ENCODE assay signal across 9 cellular contexts in genomic region chr3:159260049-159260662, GRCh38.
DNase-seq lines count a peak whose midpoint lies in the region; ATAC-seq, FAIRE-seq and TF ChIP-seq lines count a peak whose summit lies in the region.
"Had no signal": no experiment of that assay in that cellular context is flagged by ENCODE, and none has a peak within 500 bp of the region (broad histone marks: within the 10 kb centered on the region; RNA-seq: fewer than 3 reads in every experiment).

No MANE protein-coding gene starts in this region.

- CTCF ChIA-PET in BJ (lab: Yijun Ruan, JAX) = interaction anchor here (0.7 to 7.2 kb wide), 35 partner anchors 8 to 752 kb away, joined by 3 to 144 read pairs (median 4); partner anchors contain the start of gene MFSD1
- CTCF ChIA-PET in PC-9 (lab: Charles Lee) = interaction anchor here (0.6 to 1.3 kb wide), 5 partner anchors 270 to 625 kb away, joined by 3 to 10 read pairs (median 3); no protein-coding TSS in a partner anchor

- no peaks in the 10 kb centered on the region for H3K36me3 ChIP-seq in BJ (ENCODE audit: control insufficient read depth, insufficient read depth, low read length)
- H3K36me3 ChIP-seq in PC-9 (ENCODE audit: low read depth) = no peaks in the 10 kb centered on the region
- no peaks in the 10 kb centered on the region for H3K36me3 ChIP-seq in thoracic aorta

- H4K20me1 ChIP-seq in PC-9 (ENCODE audit: insufficient read depth) = no peaks in the 10 kb centered on the region

- no peak overlapping the region for H2AFZ ChIP-seq in PC-9

- no peak overlapping the region for H3K4me2 ChIP-seq in PC-9

- ATAC-seq in thoracic aorta (ENCODE audit: insufficient number of reproducible peaks, low FRiP score, low read depth) = no peak
- ATAC-seq: naive thymus-derived CD8-positive, alpha-beta T cell had no signal

- DNase-seq in BJ (ENCODE audit: low read depth) (no peak), GM18507 (ENCODE audit: extremely low spot score, insufficient read length, low read depth) (no peak), HTR-8/SVneo (ENCODE audit: insufficient read length, low spot score) (peak; percentile 36), PC-9 (peak; percentile 45 to 57), left kidney (ENCODE audit: low read depth, low spot score) (peak; percentile 86), thoracic aorta (ENCODE audit: low spot score) (no peak)
- DNase-seq in central memory CD4-positive, alpha-beta T cell = peak; percentile 8
- no peak for DNase-seq in activated CD8-positive, alpha-beta memory T cell treated with anti-CD3 and anti-CD28 coated beads, Interleukin-2, amount 50 U/mL, for 48 hours

- POLR2A ChIA-PET in BJ (lab: Charles Lee) = no interaction called here
- POLR2A ChIA-PET in PC-9 (lab: Charles Lee; ENCODE audit: unreplicated experiment) = no interaction called here

- TF ChIP-seq CTCF in BJ (IDR thresholded peaks at IDR 0.05; ENCODE audit: insufficient read depth, low read depth, low read length) = peak; percentile 67
- TF ChIP-seq CTCF in PC-9 (conservative IDR thresholded peaks at IDR 0.05) = peak; percentile 91
- TF ChIP-seq CTCF in thoracic aorta (IDR thresholded peaks at IDR 0.05) = peak; percentile 55

- H3F3A ChIP-seq in PC-9 (ENCODE audit: insufficient read depth, low read depth) = no peaks in the 10 kb centered on the region

- H3K4me3 ChIP-seq in BJ (ENCODE audit: low read depth, low read length) (no peak overlapping the region), PC-9 (no peak overlapping the region), thoracic aorta (no peak overlapping the region)

- intact Hi-C loops in PC-9 (cut with micrococcal nuclease; ENCODE audit: unreplicated experiment) = loop anchor here (1.0 to 10.0 kb wide), 9 partner anchors 225 to 1227 kb away; no protein-coding TSS in a partner anchor

- H3K9me2 ChIP-seq in PC-9 (ENCODE audit: insufficient read depth) = no peaks in the 10 kb centered on the region

- no peaks in the 10 kb centered on the region for H3K4me1 ChIP-seq in PC-9 (replicated peaks; ENCODE audit: insufficient read depth)
- no peaks in the 10 kb centered on the region for H3K4me1 ChIP-seq in thoracic aorta (ENCODE audit: control insufficient read depth in 1 of 2, low read depth in 2 of 2)

- H3K27ac ChIP-seq in PC-9 (no peak overlapping the region), thoracic aorta (no peak overlapping the region)

- no peaks in the 10 kb centered on the region for H3K9me3 ChIP-seq in PC-9 (ENCODE audit: insufficient read depth, low read depth)
- H3K9me3 ChIP-seq in thoracic aorta = no peaks in the 10 kb centered on the region

- peaks cover 5% of the 10 kb centered on the region; the same call in 1 of the 2 replicates for H3K27me3 ChIP-seq in BJ (ENCODE audit: control insufficient read depth, insufficient read depth, low read length)
- H3K27me3 ChIP-seq in PC-9 (ENCODE audit: insufficient read depth, low read depth) = no peaks in the 10 kb centered on the region
- H3K27me3 ChIP-seq in thoracic aorta (replicated peaks; ENCODE audit: insufficient read depth) = no peaks in the 10 kb centered on the region

- BruUV-seq in PC-9 (replicated peaks; lab: Mats Ljungman, UMichigan) = no TSS peak

- FAIRE-seq in GM18507 (lab: Jason Lieb, UNC) (peak; percentile 73), HTR-8/SVneo (lab: Jason Lieb, UNC) (no peak)

- no peaks in the 10 kb centered on the region for H3K79me2 ChIP-seq in PC-9 (ENCODE audit: low read depth)

Comparison
In these comparisons a context has a peak if more than half of its experiments do, and no peak if none do; other contexts are left out.
1. DNase-seq: peak in HTR-8/SVneo (single experiment), PC-9 (2 of 2), central memory CD4-positive, alpha-beta T cell (single experiment) and left kidney (single experiment); none in BJ (single experiment), GM18507 (single experiment), thoracic aorta (single experiment) and activated CD8-positive, alpha-beta memory T cell treated with anti-CD3 and anti-CD28 coated beads, Interleukin-2, amount 50 U/mL, for 48 hours (single experiment).
2. Peak in every context shown above with its lines, with median percentiles within 50 percentile points of each other: CTCF ChIP-seq.